8 cellular contexts compared by ENCODE assay signal in genomic region chr5:81301221-81302015, GRCh38. TPM values are rescaled to one million over a fixed set of nuclear protein-coding genes. Genes with fewer than 3 reads are reported as not detected.
DNase-seq lines count a peak whose midpoint lies in the region; ATAC-seq and TF ChIP-seq lines count a peak whose summit lies in the region.

Gene ZCCHC9, plus strand, starts transcription at chr5:81301587. Its CDS starts 3,171 bp downstream, at chr5:81304758.

- H3K4me1 Mint-ChIP-seq in activated CD4-positive, alpha-beta T cell treated with anti-CD3 and anti-CD28 coated beads, Interleukin-2, amount 10 ng/mL, durations not matched to agents 7 days and 5 days = peaks cover 44% of the 10 kb centered on the region

- no peaks in the 10 kb centered on the region for H3K27me3 Mint-ChIP-seq in activated CD4-positive, alpha-beta T cell treated with anti-CD3 and anti-CD28 coated beads, Interleukin-2, amount 10 ng/mL, durations not matched to agents 7 days and 5 days

- ATAC-seq in GM19324 (IDR thresholded peaks at IDR 0.05; ENCODE audit: low FRiP score, unreplicated experiment) (peak; percentile 96), HG03469 (IDR thresholded peaks at IDR 0.05; ENCODE audit: unreplicated experiment) (peak; percentile 94), left colon (peak; percentile 97)

- no peaks in the 10 kb centered on the region for H3K9me3 Mint-ChIP-seq in activated CD4-positive, alpha-beta T cell treated with anti-CD3 and anti-CD28 coated beads, Interleukin-2, amount 10 ng/mL, durations not matched to agents 7 days and 5 days

- peak; percentile 97 for DNase-seq in NCI-H69 (lab: John Stamatoyannopoulos, UW)
- peak; percentile 95 for DNase-seq in activated CD4-positive, alpha-beta T cell treated with anti-CD3 and anti-CD28 coated beads, Interleukin-2, amount 10 ng/mL, durations not matched to agents 7 days and 5 days
- DNase-seq in cortex of kidney (lab: John Stamatoyannopoulos, UW) = peak; percentile 19
- peak; percentile 93 to 96 for DNase-seq in left colon
- peak; percentile 94 for DNase-seq in stimulated activated CD4-positive, alpha-beta T cell treated with anti-CD3 and anti-CD28 coated beads, Interleukin-1b, Interleukin-23, amount 100 ng/mL, for 48 hours

- peak within 1 kb of the TSS; percentile 97 for H3K27ac Mint-ChIP-seq in activated CD4-positive, alpha-beta T cell treated with anti-CD3 and anti-CD28 coated beads, Interleukin-2, amount 10 ng/mL, durations not matched to agents 7 days and 5 days

- peak within 1 kb of the TSS; percentile 92 for H3K4me3 Mint-ChIP-seq in activated CD4-positive, alpha-beta T cell treated with anti-CD3 and anti-CD28 coated beads, Interleukin-2, amount 10 ng/mL, durations not matched to agents 7 days and 5 days

- H3K27ac ChIP-seq in C4-2B = peak within 1 kb of the TSS; percentile 83

- H3K36me3 Mint-ChIP-seq in activated CD4-positive, alpha-beta T cell treated with anti-CD3 and anti-CD28 coated beads, Interleukin-2, amount 10 ng/mL, durations not matched to agents 7 days and 5 days (ENCODE audit: low read depth) = peaks cover 14% of the 10 kb centered on the region

- intact Hi-C loops in left colon (cut with DNase I, micrococcal nuclease) = no loop called here

- POLR2A ChIA-PET in activated CD4-positive, alpha-beta T cell treated with anti-CD3 and anti-CD28 coated beads, Interleukin-2, amount 10 ng/mL, durations not matched to agents 7 days and 5 days (lab: Charles Lee) = no interaction called here

- peak; percentile 21 for TF ChIP-seq CTCF in C4-2B (conservative IDR thresholded peaks at IDR 0.05)

- CTCF ChIA-PET in activated CD4-positive, alpha-beta T cell treated with anti-CD3 and anti-CD28 coated beads, Interleukin-2, amount 10 ng/mL, durations not matched to agents 7 days and 5 days (lab: Charles Lee) = interaction anchor here (0.6 to 1.6 kb wide), 5 partner anchors 13 to 977 kb away, joined by 3 to 7 read pairs (median 3); partner anchors contain the start of gene RPS23

RNA-seq across cellular contexts. Expression of gene ZCCHC9, which starts in this region (rescaled TPM):
- total RNA-seq in activated CD4-positive, alpha-beta T cell treated with anti-CD3 and anti-CD28 coated beads, Interleukin-2, amount 10 ng/mL, durations not matched to agents 7 days and 5 days = 10 to 100 TPM; 33.6 to 35.2 TPM
- total RNA-seq in left colon = 10 to 100 TPM; 14.8 to 15.9 TPM

Comparison
In these comparisons a context has a peak if more than half of its experiments do, and no peak if none do; other contexts are left out.
1. Peak in every context shown above with its lines: DNase-seq, ATAC-seq and H3K27ac ChIP-seq.
2. DNase-seq: peak in every context shown above with its lines; median percentile 97 in NCI-H69; 95 in activated CD4-positive, alpha-beta T cell treated with anti-CD3 and anti-CD28 coated beads, Interleukin-2, amount 10 ng/mL, durations not matched to agents 7 days and 5 days; 94 in left colon; 94 in stimulated activated CD4-positive, alpha-beta T cell treated with anti-CD3 and anti-CD28 coated beads, Interleukin-1b, Interleukin-23, amount 100 ng/mL, for 48 hours; 19 in cortex of kidney.